Comparison of ENCODE assay signal across 1 cellular context in the genomic region with DNA sequence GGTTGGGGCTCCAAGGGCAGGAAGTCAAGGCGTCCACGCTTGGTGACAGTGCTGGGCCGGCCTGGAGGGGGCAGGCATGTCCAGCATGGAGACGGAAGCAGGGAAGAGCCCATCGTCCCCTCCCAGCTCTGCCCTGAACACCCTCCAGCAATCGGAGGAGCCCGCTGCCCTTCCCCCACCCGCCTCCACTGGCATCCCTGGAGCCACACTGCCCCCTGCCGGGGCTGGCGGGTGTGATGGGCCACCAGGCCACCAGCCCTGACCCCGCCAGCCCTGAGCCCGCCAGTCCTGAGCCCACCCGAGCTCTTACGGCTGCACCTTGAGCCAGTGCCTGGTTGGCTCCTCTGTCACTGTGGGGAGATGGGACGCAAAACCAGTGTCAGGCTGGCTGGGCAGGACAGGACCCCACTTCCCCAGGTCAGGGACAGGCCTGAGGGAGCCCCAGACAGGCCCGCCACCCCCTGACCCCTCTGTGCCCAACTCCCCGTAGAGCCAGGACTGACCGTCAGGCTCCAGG.
TF ChIP-seq lines count a peak whose summit lies in the region.

No MANE protein-coding gene starts in this region.

TF ChIP-seq in K562, 482 proteins besides CTCF, POLR2A, EP300 and RAD21 (continued from another document):
- TF ChIP-seq BCOR (IDR thresholded peaks at IDR 0.05) (peak; percentile 55; the same call in 1 of the 2 replicates), THRAP3 (IDR thresholded peaks at IDR 0.05; ENCODE audit: borderline replicate concordance) (no peak)
